ENCODE assay signal across 26 cellular contexts in the genomic region with DNA sequence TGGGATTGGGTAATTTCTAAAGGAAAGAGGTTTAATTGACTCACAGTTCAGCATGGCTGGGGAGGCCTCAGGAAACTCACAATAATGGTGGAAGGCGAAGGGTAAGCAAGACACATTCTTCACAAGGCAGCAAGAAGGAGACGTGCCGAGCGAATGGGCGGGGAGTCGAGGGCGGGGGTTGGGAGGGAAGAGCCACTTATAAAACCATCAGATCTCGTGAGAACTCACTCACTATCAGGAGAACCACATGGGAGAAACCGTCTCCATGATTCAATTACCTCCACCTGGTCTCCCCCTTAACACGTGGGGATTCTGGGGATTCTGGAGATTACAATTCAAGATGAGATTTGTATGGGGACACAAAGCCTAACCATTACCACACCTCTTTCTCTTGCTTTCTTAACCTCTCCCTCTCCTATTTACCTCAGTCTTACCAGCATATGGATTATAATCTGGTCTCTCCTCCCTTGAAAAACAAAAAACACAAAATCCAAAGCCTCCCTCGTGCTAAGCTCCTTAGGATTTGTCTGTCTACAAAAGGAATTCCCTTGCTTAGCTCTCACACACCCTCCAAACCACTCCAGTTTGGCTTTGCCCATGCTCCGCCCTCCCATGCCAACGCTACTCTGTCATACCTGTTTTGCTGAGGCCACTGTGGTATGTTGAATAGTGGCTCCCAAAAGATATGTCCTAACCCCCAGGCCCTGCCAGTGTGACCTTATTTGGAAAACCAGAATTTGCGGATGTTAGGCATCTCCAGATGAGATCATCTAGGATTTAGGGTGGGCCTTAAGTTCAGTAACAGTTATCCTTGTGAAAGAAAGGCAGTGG. TPM values are rescaled to one million over a fixed set of nuclear protein-coding genes. Genes with fewer than 3 reads are reported as not detected.
A peak's percentile ranks its signal among the peaks of the same experiment; 100 is the strongest.
DNase-seq lines count a peak whose midpoint lies in the region; ATAC-seq, FAIRE-seq and TF ChIP-seq lines count a peak whose summit lies in the region.
"Had no signal": no experiment of that assay in that cellular context is flagged by ENCODE, and none has a peak within 500 bp of the region (broad histone marks: within the 10 kb centered on the region; RNA-seq: fewer than 3 reads in every experiment).

No MANE protein-coding gene starts in this region.

- no peak overlapping the region for H3K4me3 Mint-ChIP-seq in HFFc6
- H3K4me3 Mint-ChIP-seq: activated naive CD4-positive, alpha-beta T cell treated with anti-CD3 and anti-CD28 coated beads for 36 hours; neural crest cell had no signal

- no peak overlapping the region for H3K9ac ChIP-seq in keratinocyte (ENCODE audit: control insufficient read depth, extremely low read depth, insufficient read depth, low read length)
- H3K9ac ChIP-seq: BLaER1 had no signal

- FAIRE-seq in keratinocyte (lab: Jason Lieb, UNC), result peak; percentile 68
- FAIRE-seq: D721Med, endometrium, GM12878, TTC549 had no signal

- H3K9me3 ChIP-seq in keratinocyte (ENCODE audit: control insufficient read depth, low read depth, low read length), result no peaks in the 10 kb centered on the region
- H3K9me3 ChIP-seq in upper lobe of right lung, result no peaks in the 10 kb centered on the region
- H3K9me3 ChIP-seq: BLaER1 had no signal

- TF ChIP-seq CTCF in keratinocyte (optimal IDR thresholded peaks at IDR 0.05 in 1 of 3, IDR thresholded peaks at IDR 0.05 in 1 of 3, conservative IDR thresholded peaks at IDR 0.05 in 1 of 3; ENCODE audit: extremely low read depth in 1 of 3, insufficient read depth in 2 of 3, low read length in 3 of 3) (no peak), upper lobe of right lung (IDR thresholded peaks at IDR 0.05) (no peak), HFFc6 (IDR thresholded peaks at IDR 0.05) (no peak)

- intact Hi-C loops in upper lobe of right lung (cut with DNase I), result no loop called here

- H3K4me2 ChIP-seq in keratinocyte (ENCODE audit: control insufficient read depth, extremely low read depth, insufficient read depth, low read depth, low read length), result peak overlapping the region; percentile 0
- H3K4me2 ChIP-seq: BLaER1 had no signal

- ATAC-seq in upper lobe of right lung (peak; percentile 94), GM19452 (IDR thresholded peaks at IDR 0.05; ENCODE audit: unreplicated experiment) (no peak)
- ATAC-seq: GM12878, Panc1 had no signal

- H3K9me1 ChIP-seq in keratinocyte (ENCODE audit: control insufficient read depth, extremely low read depth, insufficient read depth, low read length), result no peaks in the 10 kb centered on the region

- dilution Hi-C loops in keratinocyte (cut with MboI; ENCODE audit: extremely low pct_ligation_motif_present, low sequenced_read_pairs), result no loop called here

- H3K27me3 ChIP-seq in keratinocyte (ENCODE audit: control insufficient read depth, extremely low read depth, insufficient read depth, low read length) (no peaks in the 10 kb centered on the region), upper lobe of right lung (no peaks in the 10 kb centered on the region)
- H3K27me3 ChIP-seq: BLaER1 had no signal

- H3K27ac ChIP-seq in keratinocyte (ENCODE audit: control insufficient read depth, insufficient read depth, low read length) (no peak overlapping the region), upper lobe of right lung (no peak overlapping the region)
- H3K27ac ChIP-seq: 22Rv1, BLaER1 had no signal

- no peak overlapping the region for H3K27ac Mint-ChIP-seq in HFFc6
- H3K27ac Mint-ChIP-seq: activated naive CD4-positive, alpha-beta T cell treated with anti-CD3 and anti-CD28 coated beads for 36 hours had no signal

- no peaks in the 10 kb centered on the region for H3K36me3 ChIP-seq in keratinocyte (ENCODE audit: control insufficient read depth in 2 of 2, extremely low read depth in 1 of 2, insufficient read depth in 2 of 2, low read length in 2 of 2)
- no peaks in the 10 kb centered on the region for H3K36me3 ChIP-seq in upper lobe of right lung
- H3K36me3 ChIP-seq: BLaER1 had no signal

- no peaks in the 10 kb centered on the region for H3K36me3 Mint-ChIP-seq in HFFc6 (ENCODE audit: low read depth)

- peak overlapping the region; percentile 63 for H2AFZ ChIP-seq in keratinocyte (ENCODE audit: control insufficient read depth, low read length)

- H4K20me1 ChIP-seq in keratinocyte (ENCODE audit: control insufficient read depth, extremely low read depth, insufficient read depth, low read length), result no peaks in the 10 kb centered on the region
- H4K20me1 ChIP-seq: BLaER1 had no signal

- peaks cover 5% of the 10 kb centered on the region; the same call in 1 of the 2 replicates for H3K4me1 Mint-ChIP-seq in HFFc6 (ENCODE audit: low read depth)

- H3K79me2 ChIP-seq in keratinocyte (ENCODE audit: control insufficient read depth, insufficient read depth, low read length), result no peaks in the 10 kb centered on the region

- H3K9me3 Mint-ChIP-seq in HFFc6, result no peaks in the 10 kb centered on the region
- H3K9me3 Mint-ChIP-seq: activated naive CD4-positive, alpha-beta T cell treated with anti-CD3 and anti-CD28 coated beads for 36 hours; neural crest cell had no signal

- H3K27me3 Mint-ChIP-seq in HFFc6 (ENCODE audit: insufficient read depth), result peaks cover 20% of the 10 kb centered on the region

- H3K4me1 ChIP-seq in keratinocyte (ENCODE audit: control insufficient read depth, extremely low read depth, insufficient read depth, low read length) (peaks cover 6% of the 10 kb centered on the region), upper lobe of right lung (no peaks in the 10 kb centered on the region)
- H3K4me1 ChIP-seq: BLaER1 had no signal

- no peak overlapping the region for H3K4me3 ChIP-seq in keratinocyte (ENCODE audit: control insufficient read depth in 2 of 3, extremely low read depth in 1 of 3, insufficient read depth in 2 of 3, low read depth in 1 of 3, low read length in 3 of 3)
- H3K4me3 ChIP-seq in upper lobe of right lung, result no peak overlapping the region
- H3K4me3 ChIP-seq: BLaER1, GM12878 had no signal

- peak; percentile 6 for DNase-seq in SIG-M5 treated with dmso at 0.1 percent for 504 hours (lab: John Stamatoyannopoulos, UW; ENCODE audit: unreplicated experiment)
- no peak for DNase-seq in SIG-M5 (lab: John Stamatoyannopoulos, UW)
- peak; percentile 78 for DNase-seq in SW480 (ENCODE audit: low spot score)
- no peak for DNase-seq in keratinocyte (ENCODE audit: low read depth, low spot score)
- peak; percentile 66 for DNase-seq in upper lobe of right lung
- DNase-seq in NCI-H510A (lab: John Stamatoyannopoulos, UW), result no peak
- no peak for DNase-seq in HFFc6
- DNase-seq: activated naive CD4-positive, alpha-beta T cell treated with anti-CD3 and anti-CD28 coated beads for 36 hours; activated T-cell treated with anti-CD3 and anti-CD28 coated beads for 4 hours; GF-D8; hippocampal formation; midbrain; NCI-H1105 treated with DMSO at 0.1 percent for 48 hours; NCI-H69; SW 1271 had no signal

RNA-seq across cellular contexts. Expression of a gene that starts 19.6 kb away (rescaled TPM):
- 0.07 TPM in 1 of 3 replicates, not detected in the others for polyA plus RNA-seq in keratinocyte
- polyA plus RNA-seq in keratinocyte (2011; ENCODE audit: low read depth), result 0.32 TPM
- 0.11 TPM in 1 of 2 replicates, not detected in the other for polyA plus RNA-seq in keratinocyte (2011; cell fraction: cytosol; rRNA removed)
- polyA plus RNA-seq in keratinocyte (2011; cell fraction: nucleus; rRNA removed), result 0.11 TPM in 1 of 2 replicates, not detected in the other
- 0.20 and 0.24 TPM in 2 replicates for polyA plus RNA-seq in keratinocyte (2012; ENCODE audit: low replicate concordance)
- 0.58 TPM in 1 of 3 replicates, not detected in the others for polyA minus RNA-seq in keratinocyte
- polyA minus RNA-seq in keratinocyte (2011; cell fraction: cytosol; rRNA and poly(A)+ RNA removed), result not detected
- polyA minus RNA-seq in keratinocyte (2011; cell fraction: nucleus; rRNA and poly(A)+ RNA removed), result not detected in 2 replicates
- 1.6 TPM for total RNA-seq in upper lobe of right lung
- total RNA-seq in HFFc6 (2021; fragmentation: NEBNext Ultra II Directional; extraction: Animal tissue kit (Norgen Biotek cat#: 25700)), result not detected
- total RNA-seq: activated naive CD4-positive, alpha-beta T cell treated with anti-CD3 and anti-CD28 coated beads for 36 hours; aorta; GM12878; pulmonary artery endothelial cell had no signal
- polyA plus RNA-seq: aorta had no signal

Comparison
In these comparisons a context has a peak if more than half of its experiments do, and no peak if none do; other contexts are left out.
1. DNase-seq: peak in SIG-M5 treated with dmso at 0.1 percent for 504 hours (single experiment), SW480 (single experiment) and upper lobe of right lung (single experiment); none in SIG-M5 (single experiment), keratinocyte (single experiment), NCI-H510A (single experiment) and HFFc6 (single experiment).